In genomic region chr4:42078184-42078801, GRCh38 we compare ENCODE assay signal across 1 cellular context.
TF ChIP-seq lines count a peak whose summit lies in the region.

No MANE protein-coding gene starts in this region.

TF ChIP-seq in GM12878, 131 proteins besides CTCF, POLR2A, EP300 and RAD21 (continued from another document):
- TF ChIP-seq RELB (IDR thresholded peaks at IDR 0.05; ENCODE audit: low read depth): peak; percentile 56; the same call in 1 of the 2 replicates
- TF ChIP-seq BCL3 (IDR thresholded peaks at IDR 0.05; ENCODE audit: borderline replicate concordance, insufficient read depth, low read depth, low read length, poor library complexity, severe bottlenecking): no peak
- no peak for TF ChIP-seq E4F1 (IDR thresholded peaks at IDR 0.05; ENCODE audit: borderline replicate concordance, partially characterized antibody)
- TF ChIP-seq RAD51 (IDR thresholded peaks at IDR 0.05): 0 out of 2 replicates have a peak, but pooled peaks have one; percentile 23
- no peak for TF ChIP-seq ZZZ3 (IDR thresholded peaks at IDR 0.05; ENCODE audit: control insufficient read depth, insufficient read length, low read depth)
- peak; percentile 40 for TF ChIP-seq SKIL (IDR thresholded peaks at IDR 0.05; ENCODE audit: low read depth, poor library complexity, severe bottlenecking)
- TF ChIP-seq TCF3 (IDR thresholded peaks at IDR 0.05; ENCODE audit: borderline replicate concordance, insufficient read depth, low read depth, low read length): no peak
- peak; percentile 66 for TF ChIP-seq MTA2 (IDR thresholded peaks at IDR 0.05; ENCODE audit: low read depth)
- TF ChIP-seq JUNB (IDR thresholded peaks at IDR 0.05): peak; percentile 61
- 0 out of 2 replicates have a peak, but pooled peaks have one; percentile 43 for TF ChIP-seq MEF2A (IDR thresholded peaks at IDR 0.05; ENCODE audit: insufficient read depth, low read depth, low read length)
- peak; percentile 64; the same call in 1 of the 2 replicates for TF ChIP-seq ZNF217 (IDR thresholded peaks at IDR 0.05)
- TF ChIP-seq CEBPB (IDR thresholded peaks at IDR 0.05; ENCODE audit: borderline replicate concordance in 1 of 2, low read depth in 2 of 2, low read length in 2 of 2): peak in 1 of 2 experiments; percentile 29; a peak in 1 of 4 replicates
- peak; percentile 72 for TF ChIP-seq NFIC (IDR thresholded peaks at IDR 0.05; ENCODE audit: low read depth, low read length)
- no peak for TF ChIP-seq WRNIP1 (IDR thresholded peaks at IDR 0.05; ENCODE audit: borderline replicate concordance, low read depth, low read length)
- TF ChIP-seq BMI1 (IDR thresholded peaks at IDR 0.05; ENCODE audit: borderline replicate concordance): no peak; the same call in 1 of the 2 replicates
- TF ChIP-seq DPF2 (IDR thresholded peaks at IDR 0.05): peak; percentile 67; the same call in 1 of the 2 replicates
- no peak for TF ChIP-seq HDAC6 (IDR thresholded peaks at IDR 0.05; ENCODE audit: unreplicated experiment)
- peak; percentile 7; the same call in 1 of the 2 replicates for TF ChIP-seq RUNX3 (IDR thresholded peaks at IDR 0.05; ENCODE audit: low read length)
- TF ChIP-seq ATF7 (IDR thresholded peaks at IDR 0.05; ENCODE audit: low read depth): 0 out of 2 replicates have a peak, but pooled peaks have one; percentile 29
- TF ChIP-seq MEF2B (IDR thresholded peaks at IDR 0.05; ENCODE audit: partially characterized antibody, poor library complexity, severe bottlenecking): no peak
- TF ChIP-seq MYB (IDR thresholded peaks at IDR 0.05; ENCODE audit: borderline replicate concordance, low read depth, low read length): no peak
